Comparison of ENCODE assay signal across 1 cellular context in the genomic region with DNA sequence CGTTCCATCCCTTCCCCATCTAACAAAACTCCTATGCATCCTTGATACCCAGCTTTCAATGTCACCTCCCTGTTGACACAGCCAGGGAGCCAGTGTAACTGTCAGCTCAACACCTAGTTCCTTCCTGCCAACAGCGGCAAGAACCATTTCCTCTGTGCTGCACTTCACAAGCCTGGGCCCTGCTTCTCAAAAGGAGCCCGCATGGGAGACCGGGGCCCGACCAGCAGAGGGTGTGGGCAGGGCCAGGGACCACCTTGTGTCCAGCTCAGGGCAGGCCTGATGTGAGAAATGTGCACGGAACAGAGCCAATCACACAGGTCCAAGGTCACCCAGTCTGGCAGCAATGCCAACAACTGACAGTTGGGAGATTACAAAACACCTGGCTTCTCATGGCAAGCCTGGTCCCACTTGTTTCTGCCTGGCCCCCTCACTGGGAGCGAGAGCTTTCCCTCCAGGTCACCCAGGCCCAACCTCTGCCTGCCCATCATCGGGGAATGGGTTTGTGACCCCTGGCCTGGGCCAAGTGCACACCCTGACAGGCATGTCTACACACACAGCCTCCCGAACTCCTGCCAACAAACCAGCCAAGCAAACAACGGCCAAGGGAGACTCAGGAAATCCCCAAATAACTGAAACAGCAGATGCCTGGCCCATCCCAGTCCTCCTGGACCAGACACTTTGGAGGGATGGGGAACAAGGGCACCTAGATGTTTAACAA.
TF ChIP-seq lines count a peak whose summit lies in the region.

No MANE protein-coding gene starts in this region.

TF ChIP-seq in GM12878, 131 proteins besides CTCF, POLR2A, EP300 and RAD21:
- TF ChIP-seq, protein P1, sequence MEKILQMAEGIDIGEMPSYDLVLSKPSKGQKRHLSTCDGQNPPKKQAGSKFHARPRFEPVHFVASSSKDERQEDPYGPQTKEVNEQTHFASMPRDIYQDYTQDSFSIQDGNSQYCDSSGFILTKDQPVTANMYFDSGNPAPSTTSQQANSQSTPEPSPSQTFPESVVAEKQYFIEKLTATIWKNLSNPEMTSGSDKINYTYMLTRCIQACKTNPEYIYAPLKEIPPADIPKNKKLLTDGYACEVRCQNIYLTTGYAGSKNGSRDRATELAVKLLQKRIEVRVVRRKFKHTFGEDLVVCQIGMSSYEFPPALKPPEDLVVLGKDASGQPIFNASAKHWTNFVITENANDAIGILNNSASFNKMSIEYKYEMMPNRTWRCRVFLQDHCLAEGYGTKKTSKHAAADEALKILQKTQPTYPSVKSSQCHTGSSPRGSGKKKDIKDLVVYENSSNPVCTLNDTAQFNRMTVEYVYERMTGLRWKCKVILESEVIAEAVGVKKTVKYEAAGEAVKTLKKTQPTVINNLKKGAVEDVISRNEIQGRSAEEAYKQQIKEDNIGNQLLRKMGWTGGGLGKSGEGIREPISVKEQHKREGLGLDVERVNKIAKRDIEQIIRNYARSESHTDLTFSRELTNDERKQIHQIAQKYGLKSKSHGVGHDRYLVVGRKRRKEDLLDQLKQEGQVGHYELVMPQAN (conservative IDR thresholded peaks at IDR 0.05), result 0 out of 2 replicates have a peak, but pooled peaks have one; percentile 37
- TF ChIP-seq PML (IDR thresholded peaks at IDR 0.05; ENCODE audit: low read length) (no peak), MXI1 (IDR thresholded peaks at IDR 0.05; ENCODE audit: low read depth, low read length) (0 out of 2 replicates have a peak, but pooled peaks have one; percentile 51), SPI1 (IDR thresholded peaks at IDR 0.05; ENCODE audit: borderline replicate concordance, insufficient read depth, low read depth, low read length) (peak; percentile 40; the same call in 1 of the 2 replicates), BACH1 (IDR thresholded peaks at IDR 0.05; ENCODE audit: borderline replicate concordance) (no peak), ZBED1 (IDR thresholded peaks at IDR 0.05; ENCODE audit: borderline replicate concordance) (no peak), ZZZ3 (IDR thresholded peaks at IDR 0.05; ENCODE audit: control insufficient read depth, insufficient read length, low read depth) (no peak), RFX5 (IDR thresholded peaks at IDR 0.05; ENCODE audit: low read depth, low read length) (no peak), NR2F1 (conservative IDR thresholded peaks at IDR 0.05) (peak; percentile 35; the same call in 1 of the 2 replicates)
- TF ChIP-seq, protein P2, sequence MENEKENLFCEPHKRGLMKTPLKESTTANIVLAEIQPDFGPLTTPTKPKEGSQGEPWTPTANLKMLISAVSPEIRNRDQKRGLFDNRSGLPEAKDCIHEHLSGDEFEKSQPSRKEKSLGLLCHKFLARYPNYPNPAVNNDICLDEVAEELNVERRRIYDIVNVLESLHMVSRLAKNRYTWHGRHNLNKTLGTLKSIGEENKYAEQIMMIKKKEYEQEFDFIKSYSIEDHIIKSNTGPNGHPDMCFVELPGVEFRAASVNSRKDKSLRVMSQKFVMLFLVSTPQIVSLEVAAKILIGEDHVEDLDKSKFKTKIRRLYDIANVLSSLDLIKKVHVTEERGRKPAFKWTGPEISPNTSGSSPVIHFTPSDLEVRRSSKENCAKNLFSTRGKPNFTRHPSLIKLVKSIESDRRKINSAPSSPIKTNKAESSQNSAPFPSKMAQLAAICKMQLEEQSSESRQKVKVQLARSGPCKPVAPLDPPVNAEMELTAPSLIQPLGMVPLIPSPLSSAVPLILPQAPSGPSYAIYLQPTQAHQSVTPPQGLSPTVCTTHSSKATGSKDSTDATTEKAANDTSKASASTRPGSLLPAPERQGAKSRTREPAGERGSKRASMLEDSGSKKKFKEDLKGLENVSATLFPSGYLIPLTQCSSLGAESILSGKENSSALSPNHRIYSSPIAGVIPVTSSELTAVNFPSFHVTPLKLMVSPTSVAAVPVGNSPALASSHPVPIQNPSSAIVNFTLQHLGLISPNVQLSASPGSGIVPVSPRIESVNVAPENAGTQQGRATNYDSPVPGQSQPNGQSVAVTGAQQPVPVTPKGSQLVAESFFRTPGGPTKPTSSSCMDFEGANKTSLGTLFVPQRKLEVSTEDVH (IDR thresholded peaks at IDR 0.05; ENCODE audit: low read depth, partially characterized antibody), result no peak
- TF ChIP-seq, protein P3, sequence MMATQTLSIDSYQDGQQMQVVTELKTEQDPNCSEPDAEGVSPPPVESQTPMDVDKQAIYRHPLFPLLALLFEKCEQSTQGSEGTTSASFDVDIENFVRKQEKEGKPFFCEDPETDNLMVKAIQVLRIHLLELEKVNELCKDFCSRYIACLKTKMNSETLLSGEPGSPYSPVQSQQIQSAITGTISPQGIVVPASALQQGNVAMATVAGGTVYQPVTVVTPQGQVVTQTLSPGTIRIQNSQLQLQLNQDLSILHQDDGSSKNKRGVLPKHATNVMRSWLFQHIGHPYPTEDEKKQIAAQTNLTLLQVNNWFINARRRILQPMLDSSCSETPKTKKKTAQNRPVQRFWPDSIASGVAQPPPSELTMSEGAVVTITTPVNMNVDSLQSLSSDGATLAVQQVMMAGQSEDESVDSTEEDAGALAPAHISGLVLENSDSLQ (IDR thresholded peaks at IDR 0.05), result peak; percentile 7; the same call in 1 of the 2 replicates
- TF ChIP-seq, protein P4, sequence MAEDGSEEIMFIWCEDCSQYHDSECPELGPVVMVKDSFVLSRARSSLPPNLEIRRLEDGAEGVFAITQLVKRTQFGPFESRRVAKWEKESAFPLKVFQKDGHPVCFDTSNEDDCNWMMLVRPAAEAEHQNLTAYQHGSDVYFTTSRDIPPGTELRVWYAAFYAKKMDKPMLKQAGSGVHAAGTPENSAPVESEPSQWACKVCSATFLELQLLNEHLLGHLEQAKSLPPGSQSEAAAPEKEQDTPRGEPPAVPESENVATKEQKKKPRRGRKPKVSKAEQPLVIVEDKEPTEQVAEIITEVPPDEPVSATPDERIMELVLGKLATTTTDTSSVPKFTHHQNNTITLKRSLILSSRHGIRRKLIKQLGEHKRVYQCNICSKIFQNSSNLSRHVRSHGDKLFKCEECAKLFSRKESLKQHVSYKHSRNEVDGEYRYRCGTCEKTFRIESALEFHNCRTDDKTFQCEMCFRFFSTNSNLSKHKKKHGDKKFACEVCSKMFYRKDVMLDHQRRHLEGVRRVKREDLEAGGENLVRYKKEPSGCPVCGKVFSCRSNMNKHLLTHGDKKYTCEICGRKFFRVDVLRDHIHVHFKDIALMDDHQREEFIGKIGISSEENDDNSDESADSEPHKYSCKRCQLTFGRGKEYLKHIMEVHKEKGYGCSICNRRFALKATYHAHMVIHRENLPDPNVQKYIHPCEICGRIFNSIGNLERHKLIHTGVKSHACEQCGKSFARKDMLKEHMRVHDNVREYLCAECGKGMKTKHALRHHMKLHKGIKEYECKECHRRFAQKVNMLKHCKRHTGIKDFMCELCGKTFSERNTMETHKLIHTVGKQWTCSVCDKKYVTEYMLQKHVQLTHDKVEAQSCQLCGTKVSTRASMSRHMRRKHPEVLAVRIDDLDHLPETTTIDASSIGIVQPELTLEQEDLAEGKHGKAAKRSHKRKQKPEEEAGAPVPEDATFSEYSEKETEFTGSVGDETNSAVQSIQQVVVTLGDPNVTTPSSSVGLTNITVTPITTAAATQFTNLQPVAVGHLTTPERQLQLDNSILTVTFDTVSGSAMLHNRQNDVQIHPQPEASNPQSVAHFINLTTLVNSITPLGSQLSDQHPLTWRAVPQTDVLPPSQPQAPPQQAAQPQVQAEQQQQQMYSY (CRISPR knock-in tag; IDR thresholded peaks at IDR 0.05), result no peak
- TF ChIP-seq, protein P5, sequence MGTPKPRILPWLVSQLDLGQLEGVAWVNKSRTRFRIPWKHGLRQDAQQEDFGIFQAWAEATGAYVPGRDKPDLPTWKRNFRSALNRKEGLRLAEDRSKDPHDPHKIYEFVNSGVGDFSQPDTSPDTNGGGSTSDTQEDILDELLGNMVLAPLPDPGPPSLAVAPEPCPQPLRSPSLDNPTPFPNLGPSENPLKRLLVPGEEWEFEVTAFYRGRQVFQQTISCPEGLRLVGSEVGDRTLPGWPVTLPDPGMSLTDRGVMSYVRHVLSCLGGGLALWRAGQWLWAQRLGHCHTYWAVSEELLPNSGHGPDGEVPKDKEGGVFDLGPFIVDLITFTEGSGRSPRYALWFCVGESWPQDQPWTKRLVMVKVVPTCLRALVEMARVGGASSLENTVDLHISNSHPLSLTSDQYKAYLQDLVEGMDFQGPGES (IDR thresholded peaks at IDR 0.05), result no peak
- TF ChIP-seq, protein P6, sequence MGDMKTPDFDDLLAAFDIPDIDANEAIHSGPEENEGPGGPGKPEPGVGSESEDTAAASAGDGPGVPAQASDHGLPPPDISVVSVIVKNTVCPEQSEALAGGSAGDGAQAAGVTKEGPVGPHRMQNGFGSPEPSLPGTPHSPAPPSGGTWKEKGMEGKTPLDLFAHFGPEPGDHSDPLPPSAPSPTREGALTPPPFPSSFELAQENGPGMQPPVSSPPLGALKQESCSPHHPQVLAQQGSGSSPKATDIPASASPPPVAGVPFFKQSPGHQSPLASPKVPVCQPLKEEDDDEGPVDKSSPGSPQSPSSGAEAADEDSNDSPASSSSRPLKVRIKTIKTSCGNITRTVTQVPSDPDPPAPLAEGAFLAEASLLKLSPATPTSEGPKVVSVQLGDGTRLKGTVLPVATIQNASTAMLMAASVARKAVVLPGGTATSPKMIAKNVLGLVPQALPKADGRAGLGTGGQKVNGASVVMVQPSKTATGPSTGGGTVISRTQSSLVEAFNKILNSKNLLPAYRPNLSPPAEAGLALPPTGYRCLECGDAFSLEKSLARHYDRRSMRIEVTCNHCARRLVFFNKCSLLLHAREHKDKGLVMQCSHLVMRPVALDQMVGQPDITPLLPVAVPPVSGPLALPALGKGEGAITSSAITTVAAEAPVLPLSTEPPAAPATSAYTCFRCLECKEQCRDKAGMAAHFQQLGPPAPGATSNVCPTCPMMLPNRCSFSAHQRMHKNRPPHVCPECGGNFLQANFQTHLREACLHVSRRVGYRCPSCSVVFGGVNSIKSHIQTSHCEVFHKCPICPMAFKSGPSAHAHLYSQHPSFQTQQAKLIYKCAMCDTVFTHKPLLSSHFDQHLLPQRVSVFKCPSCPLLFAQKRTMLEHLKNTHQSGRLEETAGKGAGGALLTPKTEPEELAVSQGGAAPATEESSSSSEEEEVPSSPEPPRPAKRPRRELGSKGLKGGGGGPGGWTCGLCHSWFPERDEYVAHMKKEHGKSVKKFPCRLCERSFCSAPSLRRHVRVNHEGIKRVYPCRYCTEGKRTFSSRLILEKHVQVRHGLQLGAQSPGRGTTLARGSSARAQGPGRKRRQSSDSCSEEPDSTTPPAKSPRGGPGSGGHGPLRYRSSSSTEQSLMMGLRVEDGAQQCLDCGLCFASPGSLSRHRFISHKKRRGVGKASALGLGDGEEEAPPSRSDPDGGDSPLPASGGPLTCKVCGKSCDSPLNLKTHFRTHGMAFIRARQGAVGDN (IDR thresholded peaks at IDR 0.05), result 0 out of 2 replicates have a peak, but pooled peaks have one; percentile 10
TF ChIP-seq in GM12878: peak in this region for 6.
